8 cellular contexts compared by ENCODE assay signal in the genomic region with DNA sequence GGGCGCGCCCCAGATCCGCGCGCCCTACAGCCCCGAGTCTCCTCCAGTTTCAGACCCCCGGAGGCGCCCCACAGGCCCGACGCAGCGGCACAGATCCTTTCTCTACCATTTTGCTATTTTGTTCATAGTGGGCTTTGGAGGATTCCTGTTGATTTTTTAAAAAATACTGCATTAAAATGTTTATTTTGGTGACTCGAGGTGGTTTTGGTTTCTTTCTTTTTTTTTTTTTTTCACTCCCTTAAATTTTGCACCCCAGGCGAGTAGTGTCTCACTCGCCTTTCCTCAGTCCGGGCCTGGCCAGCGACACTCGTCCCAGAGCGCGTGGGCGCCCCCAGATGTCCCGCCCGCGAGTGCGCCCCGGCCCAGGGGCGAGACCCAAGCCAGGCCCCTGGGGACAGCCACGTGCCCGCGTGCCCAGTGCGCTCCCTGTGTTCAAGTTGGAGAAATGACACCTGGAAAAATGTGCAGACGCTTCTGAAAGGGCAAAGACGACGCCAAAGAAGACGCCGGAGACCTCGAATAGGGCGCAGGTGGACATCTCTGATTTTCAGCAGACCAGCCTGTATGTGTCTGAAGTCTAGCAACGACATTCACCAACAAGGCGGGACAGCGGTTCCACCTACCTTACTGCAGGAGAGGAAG. TPM values are rescaled to one million over a fixed set of nuclear protein-coding genes. Genes with fewer than 3 reads are reported as not detected.
DNase-seq lines count a peak whose midpoint lies in the region; ATAC-seq, FAIRE-seq and TF ChIP-seq lines count a peak whose summit lies in the region.

No MANE protein-coding gene starts in this region.

- no peaks in the 10 kb centered on the region for H3K9me3 Mint-ChIP-seq in activated CD4-positive, alpha-beta T cell treated with anti-CD3 and anti-CD28 coated beads, Interleukin-2, amount 10 ng/mL, durations not matched to agents 24 days and 14 days

- DNase-seq in activated CD4-positive, alpha-beta T cell treated with anti-CD3 and anti-CD28 coated beads, Interleukin-2, amount 10 ng/mL, durations not matched to agents 24 days and 14 days = peak; percentile 57
- DNase-seq in activated CD4-positive, alpha-beta T cell treated with anti-CD3 and anti-CD28 coated beads, Interleukin-2, amount 50 U/mL, for 1 hour = no peak
- DNase-seq in HL-60 (ENCODE audit: low read depth in 1 of 2, low spot score in 1 of 2) = peak; percentile 82 to 85
- no peak for DNase-seq in NT2/D1 (ENCODE audit: low read depth, low spot score)
- peak; percentile 24 to 71 (median 49) for DNase-seq in K562 (ENCODE audit: extremely low read depth in 1 of 4, low spot score in 3 of 4)
- peak; percentile 89 for DNase-seq in retina
- no peak for DNase-seq in Karpas-422

- H2AFZ ChIP-seq in K562 (ENCODE audit: low read depth, low read length) = peak overlapping the region; percentile 5; the same call in 1 of the 2 replicates
- H2AFZ ChIP-seq in Karpas-422 (ENCODE audit: low read length) = no peak overlapping the region

- peak overlapping the region; percentile 72 for H3K4me3 Mint-ChIP-seq in activated CD4-positive, alpha-beta T cell treated with anti-CD3 and anti-CD28 coated beads, Interleukin-2, amount 10 ng/mL, durations not matched to agents 24 days and 14 days

- peak overlapping the region; percentile 19 for H3K4me2 ChIP-seq in K562 (ENCODE audit: insufficient read depth, low read length)
- no peak overlapping the region for H3K4me2 ChIP-seq in Karpas-422 (ENCODE audit: low read depth, low read length, poor library complexity, severe bottlenecking)

- H3K36me3 Mint-ChIP-seq in activated CD4-positive, alpha-beta T cell treated with anti-CD3 and anti-CD28 coated beads, Interleukin-2, amount 10 ng/mL, durations not matched to agents 24 days and 14 days (ENCODE audit: low read depth) = peaks cover 2% of the 10 kb centered on the region

- no peak for TF ChIP-seq EP300 in K562 (IDR thresholded peaks at IDR 0.05; ENCODE audit: low read length)

- peaks cover 39% of the 10 kb centered on the region for H3K27me3 Mint-ChIP-seq in activated CD4-positive, alpha-beta T cell treated with anti-CD3 and anti-CD28 coated beads, Interleukin-2, amount 10 ng/mL, durations not matched to agents 24 days and 14 days

- BruUV-seq in K562 (replicated peaks; lab: Mats Ljungman, UMichigan) = no TSS peak

- H3K9me3 ChIP-seq in NT2/D1 (ENCODE audit: insufficient read depth, low read length) (no peaks in the 10 kb centered on the region), K562 (replicated peaks; ENCODE audit: control insufficient read depth, insufficient read depth, low read depth, low read length) (no peaks in the 10 kb centered on the region), iPS-15b (ENCODE audit: control insufficient read depth, insufficient read depth, low read length) (no peaks in the 10 kb centered on the region), Karpas-422 (ENCODE audit: low read length) (no peaks in the 10 kb centered on the region)

- H3K36me3 ChIP-seq in NT2/D1 (ENCODE audit: insufficient read depth, insufficient read length, low read length) = no peaks in the 10 kb centered on the region
- H3K36me3 ChIP-seq in K562 (ENCODE audit: control insufficient read depth, insufficient read depth, low read length) = no peaks in the 10 kb centered on the region
- H3K36me3 ChIP-seq in iPS-15b (ENCODE audit: control insufficient read depth, insufficient read depth, low read length) = no peaks in the 10 kb centered on the region
- no peaks in the 10 kb centered on the region for H3K36me3 ChIP-seq in Karpas-422 (ENCODE audit: insufficient read depth, low read length)

- H3K27me3 ChIP-seq in HL-60 (ENCODE audit: insufficient read depth, poor library complexity, severe bottlenecking) (no peaks in the 10 kb centered on the region), NT2/D1 (ENCODE audit: insufficient read depth, insufficient read length) (peaks cover 3% of the 10 kb centered on the region), K562 (ENCODE audit: control insufficient read depth in 2 of 2, insufficient read depth in 2 of 2, low read length in 2 of 2) (peaks cover 3 to 17% of the 10 kb centered on the region in 2 experiments; a peak in 3 of 5 replicates), iPS-15b (ENCODE audit: control insufficient read depth, insufficient read depth, low read length) (peaks cover 4% of the 10 kb centered on the region), Karpas-422 (ENCODE audit: low read length) (peaks cover 3% of the 10 kb centered on the region; the same call in 1 of the 2 replicates)

- peak overlapping the region; percentile 41 for H3K4me3 ChIP-seq in HL-60 (replicated peaks; ENCODE audit: insufficient read depth, low read length)
- peak overlapping the region; percentile 39 for H3K4me3 ChIP-seq in NT2/D1 (ENCODE audit: insufficient read length, low read depth)
- peak overlapping the region; percentile 49; the same call in 1 of the 2 replicates for H3K4me3 ChIP-seq in K562
- peak overlapping the region; percentile 46 for H3K4me3 ChIP-seq in iPS-15b (ENCODE audit: low read depth, low read length)
- H3K4me3 ChIP-seq in Karpas-422 (ENCODE audit: low read length) = no peak overlapping the region

- CTCF ChIA-PET in K562 (lab: Yijun Ruan, JAX; ENCODE audit: low intra/inter-chr PET ratio) = interaction anchor here (1.2 kb wide), 1 partner anchor 145 kb away, joined by 7 read pairs; no protein-coding TSS in a partner anchor

- H3K9me1 ChIP-seq in K562 (ENCODE audit: control insufficient read depth, insufficient read depth, low read length) = no peaks in the 10 kb centered on the region

- peaks cover 6% of the 10 kb centered on the region for H3K4me1 Mint-ChIP-seq in activated CD4-positive, alpha-beta T cell treated with anti-CD3 and anti-CD28 coated beads, Interleukin-2, amount 10 ng/mL, durations not matched to agents 24 days and 14 days

- no peak for TF ChIP-seq POLR2A in K562 (conservative IDR thresholded peaks at IDR 0.05)

- peaks cover 17% of the 10 kb centered on the region for H3K4me1 ChIP-seq in NT2/D1 (ENCODE audit: insufficient read depth, insufficient read length)
- H3K4me1 ChIP-seq in K562 (replicated peaks in 1 of 2; ENCODE audit: control insufficient read depth in 2 of 2, insufficient read depth in 2 of 2, low read length in 2 of 2) = peaks cover 0 to 17% of the 10 kb centered on the region in 2 experiments; a peak in 2 of 5 replicates
- peaks cover 7% of the 10 kb centered on the region for H3K4me1 ChIP-seq in iPS-15b (ENCODE audit: control insufficient read depth, insufficient read depth, low read length)
- H3K4me1 ChIP-seq in Karpas-422 (ENCODE audit: low read length) = peaks cover 29% of the 10 kb centered on the region

- H3K9ac ChIP-seq in NT2/D1 (ENCODE audit: insufficient read length, low read depth) (peak overlapping the region; percentile 68), K562 (ENCODE audit: insufficient read depth in 1 of 2, low read depth in 2 of 2, low read length in 2 of 2) (peak overlapping the region; percentile 17 to 81; a peak in 3 of 4 replicates), iPS-15b (ENCODE audit: low read depth, low read length) (no peak overlapping the region), Karpas-422 (ENCODE audit: low read length) (no peak overlapping the region)

- TF ChIP-seq RAD21 in K562 (CRISPR knock-in tag; conservative IDR thresholded peaks at IDR 0.05 in 1 of 2, IDR thresholded peaks at IDR 0.05 in 1 of 2) = 0 out of 4 replicates have a peak, but pooled peaks of 1 of the 2 experiments have one; percentile 17

- 10% methylated on average over 34 of the region's 40 CpGs for WGBS in K562 (ENCODE audit: insufficient coverage, low coverage, missing lambda C conversion rate)

- no peaks in the 10 kb centered on the region for H3K9me2 ChIP-seq in Karpas-422 (replicated peaks; ENCODE audit: insufficient read depth, low read length)

- no peak for FAIRE-seq in K562 (lab: Jason Lieb, UNC)

- peak overlapping the region; percentile 84 for H3K27ac ChIP-seq in HL-60 (replicated peaks)
- H3K27ac ChIP-seq in K562 (ENCODE audit: extremely low read depth, low read depth, low read length) = no peak overlapping the region
- H3K27ac ChIP-seq in Karpas-422 (ENCODE audit: low read length) = no peak overlapping the region

- intact Hi-C loops in activated CD4-positive, alpha-beta T cell treated with anti-CD3 and anti-CD28 coated beads, Interleukin-2, amount 10 ng/mL, durations not matched to agents 24 days and 14 days (cut with micrococcal nuclease) = loop anchor here (1.0 kb wide), 1 partner anchor 97 kb away; no protein-coding TSS in a partner anchor
- intact Hi-C loops in K562 (cut with micrococcal nuclease) = loop anchor here (2.0 kb wide), 1 partner anchor 96 kb away; no protein-coding TSS in a partner anchor

- TF ChIP-seq CTCF in HL-60 (IDR thresholded peaks at IDR 0.05; ENCODE audit: insufficient read depth, low read length) (peak; percentile 18), K562 (IDR thresholded peaks at IDR 0.05 in 2 of 3, conservative IDR thresholded peaks at IDR 0.05 in 1 of 3; ENCODE audit: insufficient read depth in 2 of 3, low read depth in 1 of 3, low read length in 3 of 3) (peak in 1 of 3 experiments; percentile 17; a peak in 1 of 6 replicates)

- H3K79me2 ChIP-seq in K562 (ENCODE audit: control insufficient read depth, insufficient read depth, low read length) (no peaks in the 10 kb centered on the region), Karpas-422 (ENCODE audit: low read length) (no peaks in the 10 kb centered on the region)

- H4K20me1 ChIP-seq in K562 (replicated peaks; ENCODE audit: control insufficient read depth, insufficient read depth, low read length) = 0 out of 2 replicates have a peak, but pooled peaks cover 3% of the 10 kb centered on the region
- 0 out of 2 replicates have a peak, but pooled peaks cover 6% of the 10 kb centered on the region for H4K20me1 ChIP-seq in Karpas-422 (ENCODE audit: insufficient read depth, low read depth, low read length)

- no peak overlapping the region for H3K27ac Mint-ChIP-seq in activated CD4-positive, alpha-beta T cell treated with anti-CD3 and anti-CD28 coated beads, Interleukin-2, amount 10 ng/mL, durations not matched to agents 24 days and 14 days

- in situ Hi-C loops in K562 (cut with MboI) = no loop called here

- ATAC-seq in K562 = peak; percentile 39

- POLR2A ChIA-PET in K562 (lab: Yijun Ruan, JAX) = no interaction called here

RNA-seq across cellular contexts. Expression of a gene that starts 0.5 kb away (rescaled TPM):
- 1.7 and 1.9 TPM in 2 replicates for total RNA-seq in activated CD4-positive, alpha-beta T cell treated with anti-CD3 and anti-CD28 coated beads, Interleukin-2, amount 10 ng/mL, durations not matched to agents 24 days and 14 days
- 5.3 and 10.3 TPM in 2 replicates for total RNA-seq in K562 (2011; cell fraction: chromatin; rRNA removed; ENCODE audit: low replicate concordance)
- total RNA-seq in K562 (2011; cell fraction: nucleolus; rRNA removed) = 7.0 and 8.5 TPM in 2 replicates
- total RNA-seq in K562 (2011; cell fraction: nucleoplasm; rRNA removed) = 5.2 and 5.3 TPM in 2 replicates
- 0.41 and 0.94 TPM in 2 replicates for total RNA-seq in K562 (2014; rRNA removed)
- total RNA-seq in K562 (2014; rRNA removed; fragmentation: Illumina TruSeq; extraction: Trizol) = 0.29 and 0.57 TPM in 2 replicates
- 0.11 and 0.57 TPM in 2 replicates for total RNA-seq in K562 (2015; rRNA removed; fragmentation: Illumina TruSeq; extraction: Trizol)
- total RNA-seq in K562 (2021) = 0.69 and 0.94 TPM in 2 replicates
- polyA plus RNA-seq in K562 (2011; rRNA removed) = 0.60 and 0.83 TPM in 2 replicates
- polyA plus RNA-seq in K562 (2011; cell fraction: cytosol; rRNA removed) = 0.68 and 0.82 TPM in 2 replicates
- polyA plus RNA-seq in K562 (2011; cell fraction: nucleus; rRNA removed) = 0.72 and 1.2 TPM in 2 replicates
- polyA plus RNA-seq in K562 (2012) = 0.26 and 1.1 TPM in 2 replicates
- 0.43 and 0.79 TPM in 2 replicates for polyA plus RNA-seq in K562 (2014; fragmentation: Illumina TruSeq; extraction: Trizol)
- under 1 TPM; 0.04 to 0.07 TPM for polyA plus RNA-seq in K562 (2014; fragmentation: Nextera tagmentation; extraction: Ambion mirVana)
- polyA plus RNA-seq in K562 (2014; rRNA removed) = 0.42 and 0.88 TPM in 2 replicates
- polyA minus RNA-seq in K562 (2011; rRNA and poly(A)+ RNA removed) = 3.1 and 3.3 TPM in 2 replicates
- 0.76 and 1.2 TPM in 2 replicates for polyA minus RNA-seq in K562 (2011; cell fraction: cytosol; rRNA and poly(A)+ RNA removed)
- polyA minus RNA-seq in K562 (2011; cell fraction: nucleus; rRNA and poly(A)+ RNA removed) = 1.8 and 2.1 TPM in 2 replicates
- total RNA-seq in Karpas-422 (2014; rRNA removed; shearing (Covaris generic); ENCODE audit: low replicate concordance) = 0.04 TPM in 1 of 2 replicates, not detected in the other

RNA-seq across cellular contexts. Expression of a gene that starts 54.0 kb away (rescaled TPM):
- 30.6 and 34.8 TPM in 2 replicates for total RNA-seq in activated CD4-positive, alpha-beta T cell treated with anti-CD3 and anti-CD28 coated beads, Interleukin-2, amount 10 ng/mL, durations not matched to agents 24 days and 14 days
- total RNA-seq in K562 (2011; cell fraction: chromatin; rRNA removed; ENCODE audit: low replicate concordance) = 9.6 and 25.5 TPM in 2 replicates
- total RNA-seq in K562 (2011; cell fraction: nucleolus; rRNA removed) = 16.8 and 21.5 TPM in 2 replicates
- 11.7 and 12.4 TPM in 2 replicates for total RNA-seq in K562 (2011; cell fraction: nucleoplasm; rRNA removed)
- total RNA-seq in K562 (2014; rRNA removed) = 11.4 and 13.8 TPM in 2 replicates
- 0.91 and 2.6 TPM in 2 replicates for total RNA-seq in K562 (2014; rRNA removed; fragmentation: Illumina TruSeq; extraction: Trizol)
- total RNA-seq in K562 (2015; rRNA removed; fragmentation: Illumina TruSeq; extraction: Trizol) = 6.8 and 7.7 TPM in 2 replicates
- total RNA-seq in K562 (2021) = 14.9 and 16.5 TPM in 2 replicates
- polyA plus RNA-seq in K562 (2011; rRNA removed) = 2.8 and 4.0 TPM in 2 replicates
- polyA plus RNA-seq in K562 (2011; cell fraction: cytosol; rRNA removed) = 4.3 and 7.7 TPM in 2 replicates
- polyA plus RNA-seq in K562 (2011; cell fraction: nucleus; rRNA removed) = 9.9 and 16.4 TPM in 2 replicates
- 9.8 and 15.1 TPM in 2 replicates for polyA plus RNA-seq in K562 (2012)
- 4.5 and 5.7 TPM in 2 replicates for polyA plus RNA-seq in K562 (2014; fragmentation: Illumina TruSeq; extraction: Trizol)
- under 1 TPM; 0.04 to 0.20 TPM for polyA plus RNA-seq in K562 (2014; fragmentation: Nextera tagmentation; extraction: Ambion mirVana)
- 6.8 TPM in 2 replicates for polyA plus RNA-seq in K562 (2014; rRNA removed)
- 4.0 and 5.1 TPM in 2 replicates for polyA minus RNA-seq in K562 (2011; rRNA and poly(A)+ RNA removed)
- 9.3 and 10.7 TPM in 2 replicates for polyA minus RNA-seq in K562 (2011; cell fraction: cytosol; rRNA and poly(A)+ RNA removed)
- polyA minus RNA-seq in K562 (2011; cell fraction: nucleus; rRNA and poly(A)+ RNA removed) = 5.1 and 9.9 TPM in 2 replicates
- 9.4 and 21.8 TPM in 2 replicates for total RNA-seq in Karpas-422 (2014; rRNA removed; shearing (Covaris generic); ENCODE audit: low replicate concordance)

Comparison
In these comparisons a context has a peak if more than half of its experiments do, and no peak if none do; other contexts are left out.
1. DNase-seq: peak in activated CD4-positive, alpha-beta T cell treated with anti-CD3 and anti-CD28 coated beads, Interleukin-2, amount 10 ng/mL, durations not matched to agents 24 days and 14 days (single experiment), HL-60 (2 of 2), K562 (4 of 4) and retina (single experiment); none in activated CD4-positive, alpha-beta T cell treated with anti-CD3 and anti-CD28 coated beads, Interleukin-2, amount 50 U/mL, for 1 hour (single experiment), NT2/D1 (single experiment) and Karpas-422 (single experiment).
2. H3K9ac ChIP-seq: peak in NT2/D1 (single experiment) and K562 (2 of 2); none in iPS-15b (single experiment) and Karpas-422 (single experiment).